Comparison of ENCODE assay signal across 1 cellular context in genomic region chr2:237894396-237894979, GRCh38.
TF ChIP-seq lines count a peak whose summit lies in the region.

No MANE protein-coding gene starts in this region.

TF ChIP-seq in SK-N-SH treated with all-trans-retinoic acid at 6 μM for 48 hours, 23 proteins besides CTCF, POLR2A, EP300 and RAD21 (continued from another document):
- no peak for TF ChIP-seq PATZ1 (CRISPR knock-in tag; IDR thresholded peaks at IDR 0.05; ENCODE audit: borderline replicate concordance)
- no peak for TF ChIP-seq TCF4 (CRISPR knock-in tag; IDR thresholded peaks at IDR 0.05; ENCODE audit: borderline replicate concordance)
- TF ChIP-seq ARNTL (CRISPR knock-in tag; IDR thresholded peaks at IDR 0.05; ENCODE audit: borderline replicate concordance, low read depth), result no peak
- no peak for TF ChIP-seq ISL1 (CRISPR knock-in tag; IDR thresholded peaks at IDR 0.05)
- no peak for TF ChIP-seq TOX (CRISPR knock-in tag; IDR thresholded peaks at IDR 0.05; ENCODE audit: borderline replicate concordance)
- TF ChIP-seq CSDC2 (CRISPR knock-in tag; IDR thresholded peaks at IDR 0.05), result no peak
- no peak for TF ChIP-seq GLIS3 (CRISPR knock-in tag; IDR thresholded peaks at IDR 0.05)
- TF ChIP-seq OSR1 (CRISPR knock-in tag; IDR thresholded peaks at IDR 0.05), result no peak
- no peak for TF ChIP-seq ZC3H10 (CRISPR knock-in tag; IDR thresholded peaks at IDR 0.05)
